ENCODE assay signal across 9 cellular contexts in the genomic region with DNA sequence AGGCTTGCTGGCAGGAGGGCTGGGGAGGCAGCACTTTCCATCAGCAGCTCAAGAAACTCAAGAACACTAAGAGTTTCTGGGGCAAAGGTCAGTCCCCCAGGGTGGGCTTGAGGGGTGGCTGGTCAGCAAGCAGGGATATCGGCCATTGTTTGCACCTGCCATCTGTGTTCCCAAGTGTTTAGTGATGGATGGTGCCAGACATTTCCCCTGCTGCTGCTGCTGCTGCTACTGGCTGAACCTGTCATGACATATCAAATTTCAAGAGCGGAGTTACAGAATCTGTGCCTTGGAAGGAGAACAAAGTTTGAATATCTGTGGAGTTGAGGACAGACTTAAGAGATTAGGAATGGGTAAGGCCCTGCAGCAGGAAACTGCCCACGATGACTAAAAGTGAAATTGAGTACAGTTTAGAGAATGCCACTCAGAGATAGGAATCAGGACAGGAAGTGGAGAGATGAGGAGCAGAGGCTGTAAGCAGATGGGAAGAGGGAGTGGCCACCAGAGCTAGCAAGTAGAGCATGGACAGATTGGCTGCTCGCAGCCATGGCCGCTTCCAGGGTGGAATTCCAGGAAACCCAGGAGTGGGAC. TPM values are rescaled to one million over a fixed set of nuclear protein-coding genes. Genes with fewer than 3 reads are reported as not detected.
DNase-seq lines count a peak whose midpoint lies in the region.
"Had no signal": no experiment of that assay in that cellular context is flagged by ENCODE, and none has a peak within 500 bp of the region (broad histone marks: within the 10 kb centered on the region; RNA-seq: fewer than 3 reads in every experiment).

No MANE protein-coding gene starts in this region.

- H3K4me1 Mint-ChIP-seq in activated T-helper 2 cell treated with anti-CD3 and anti-CD28 coated beads, Interferon-gamma antibody, Interleukin-2, Interleukin-4, amounts not matched to agents 10 μg/mL and 5 μg/mL and 100 μg/mL, durations not matched to agents 14 hours and 24 hours and 36 hours (ENCODE audit: low read depth): peaks cover 6% of the 10 kb centered on the region

- no peaks in the 10 kb centered on the region for H3K36me3 Mint-ChIP-seq in activated T-helper 2 cell treated with anti-CD3 and anti-CD28 coated beads, Interferon-gamma antibody, Interleukin-2, Interleukin-4, amounts not matched to agents 10 μg/mL and 5 μg/mL and 100 μg/mL, durations not matched to agents 14 hours and 24 hours and 36 hours (ENCODE audit: low read depth)

- no peak overlapping the region for H3K4me3 Mint-ChIP-seq in activated T-helper 2 cell treated with anti-CD3 and anti-CD28 coated beads, Interferon-gamma antibody, Interleukin-2, Interleukin-4, amounts not matched to agents 10 μg/mL and 5 μg/mL and 100 μg/mL, durations not matched to agents 14 hours and 24 hours and 36 hours (ENCODE audit: low read depth)
- H3K4me3 Mint-ChIP-seq: activated CD4-positive, alpha-beta T cell treated with anti-CD3 and anti-CD28 coated beads for 36 hours had no signal

- H3K27ac Mint-ChIP-seq in activated T-helper 2 cell treated with anti-CD3 and anti-CD28 coated beads, Interferon-gamma antibody, Interleukin-2, Interleukin-4, amounts not matched to agents 10 μg/mL and 5 μg/mL and 100 μg/mL, durations not matched to agents 14 hours and 24 hours and 36 hours: no peak overlapping the region
- H3K27ac Mint-ChIP-seq: activated CD4-positive, alpha-beta T cell treated with anti-CD3 and anti-CD28 coated beads for 36 hours had no signal

- H3K9me3 Mint-ChIP-seq in activated T-helper 2 cell treated with anti-CD3 and anti-CD28 coated beads, Interferon-gamma antibody, Interleukin-2, Interleukin-4, amounts not matched to agents 10 μg/mL and 5 μg/mL and 100 μg/mL, durations not matched to agents 14 hours and 24 hours and 36 hours: no peaks in the 10 kb centered on the region

- intact Hi-C loops in activated T-helper 2 cell treated with anti-CD3 and anti-CD28 coated beads, Interferon-gamma antibody, Interleukin-2, Interleukin-4, amounts not matched to agents 10 μg/mL and 5 μg/mL and 100 μg/mL, durations not matched to agents 14 hours and 24 hours and 36 hours (cut with micrococcal nuclease): no loop called here

- DNase-seq in EL (peak; percentile 92), NCI-H2171 (lab: John Stamatoyannopoulos, UW) (peak; percentile 55), amniotic epithelial cell (ENCODE audit: low read depth) (peak; percentile 81), myocyte (ENCODE audit: low read depth) (peak; percentile 86)
- no peak for DNase-seq in activated CD4-positive, alpha-beta T cell treated with anti-CD3 and anti-CD28 coated beads, Interleukin-2, amount 50 U/mL, for 48 hours
- DNase-seq in activated T-helper 2 cell treated with anti-CD3 and anti-CD28 coated beads, Interferon-gamma antibody, Interleukin-2, Interleukin-4, amounts not matched to agents 10 μg/mL and 5 μg/mL and 100 μg/mL, durations not matched to agents 14 hours and 24 hours and 36 hours (ENCODE audit: low spot score): no peak
- DNase-seq in stimulated activated CD4-positive, alpha-beta T cell treated with anti-CD3 and anti-CD28 coated beads, Interleukin-2, amount 100 ng/mL, for 24 hours: no peak
- DNase-seq in activated effector memory CD4-positive, alpha-beta T cell treated with anti-CD3 and anti-CD28 coated beads, Interleukin-2, amount 50 U/mL, for 16 hours: no peak
- DNase-seq: activated CD4-positive, alpha-beta T cell treated with anti-CD3 and anti-CD28 coated beads for 36 hours had no signal

- H3K27me3 Mint-ChIP-seq in activated T-helper 2 cell treated with anti-CD3 and anti-CD28 coated beads, Interferon-gamma antibody, Interleukin-2, Interleukin-4, amounts not matched to agents 10 μg/mL and 5 μg/mL and 100 μg/mL, durations not matched to agents 14 hours and 24 hours and 36 hours (ENCODE audit: low read depth): peaks cover 14% of the 10 kb centered on the region

RNA-seq across cellular contexts. Expression of gene PPP1R3C, which starts 39.2 kb away (rescaled TPM):
- 136 and 154 TPM in 2 replicates for total RNA-seq in myocyte
- polyA plus RNA-seq in myocyte (2012): 46.9 TPM
- 0.14 and 0.21 TPM in 2 replicates for total RNA-seq in activated T-helper 2 cell treated with anti-CD3 and anti-CD28 coated beads, Interferon-gamma antibody, Interleukin-2, Interleukin-4, amounts not matched to agents 10 μg/mL and 5 μg/mL and 100 μg/mL, durations not matched to agents 14 hours and 24 hours and 36 hours

Comparison
In these comparisons a context has a peak if more than half of its experiments do, and no peak if none do; other contexts are left out.
1. DNase-seq: peak in EL (single experiment), NCI-H2171 (single experiment), amniotic epithelial cell (single experiment) and myocyte (single experiment); none in activated CD4-positive, alpha-beta T cell treated with anti-CD3 and anti-CD28 coated beads, Interleukin-2, amount 50 U/mL, for 48 hours (0 of 2), activated T-helper 2 cell treated with anti-CD3 and anti-CD28 coated beads, Interferon-gamma antibody, Interleukin-2, Interleukin-4, amounts not matched to agents 10 μg/mL and 5 μg/mL and 100 μg/mL, durations not matched to agents 14 hours and 24 hours and 36 hours (single experiment), stimulated activated CD4-positive, alpha-beta T cell treated with anti-CD3 and anti-CD28 coated beads, Interleukin-2, amount 100 ng/mL, for 24 hours (0 of 2) and activated effector memory CD4-positive, alpha-beta T cell treated with anti-CD3 and anti-CD28 coated beads, Interleukin-2, amount 50 U/mL, for 16 hours (single experiment).
2. RNA of gene PPP1R3C, which starts 39.2 kb away (total RNA-seq): 136 to 154 TPM in myocyte; 0.14 to 0.21 TPM in activated T-helper 2 cell treated with anti-CD3 and anti-CD28 coated beads, Interferon-gamma antibody, Interleukin-2, Interleukin-4, amounts not matched to agents 10 μg/mL and 5 μg/mL and 100 μg/mL, durations not matched to agents 14 hours and 24 hours and 36 hours; every median in the first group is over 100 times any median in the second.